In genomic region chr3:150238995-150239612, GRCh38 we compare ENCODE assay signal across 9 cellular contexts.
DNase-seq lines count a peak whose midpoint lies in the region; ATAC-seq, FAIRE-seq and TF ChIP-seq lines count a peak whose summit lies in the region.
"Had no signal": no experiment of that assay in that cellular context is flagged by ENCODE, and none has a peak within 500 bp of the region (broad histone marks: within the 10 kb centered on the region; RNA-seq: fewer than 3 reads in every experiment).

No MANE protein-coding gene starts in this region.

- H3K4me3 ChIP-seq in A549 (no peak overlapping the region), Panc1 (ENCODE audit: low read depth in 2 of 2, low read length in 2 of 2) (no peak overlapping the region)

- BruUV-seq in Panc1 (replicated peaks; lab: Mats Ljungman, UMichigan) = no TSS peak

- no peak for TF ChIP-seq POLR2A in A549 (IDR thresholded peaks at IDR 0.05; ENCODE audit: low read length)

- TF ChIP-seq RAD21 in A549 (conservative IDR thresholded peaks at IDR 0.05 in 1 of 2, IDR thresholded peaks at IDR 0.05 in 1 of 2) = peak; percentile 88 to 93

- H3K4me3 Mint-ChIP-seq in glutamatergic neuron (ENCODE audit: unreplicated experiment) = peak overlapping the region; percentile 0

- no peak for FAIRE-seq in A549 (lab: Jason Lieb, UNC)

- no peak overlapping the region for H3K27ac Mint-ChIP-seq in glutamatergic neuron (ENCODE audit: unreplicated experiment)

- H3K9me3 Mint-ChIP-seq in glutamatergic neuron (ENCODE audit: unreplicated experiment) = no peaks in the 10 kb centered on the region

- peaks cover 36% of the 10 kb centered on the region for H3K4me1 Mint-ChIP-seq in glutamatergic neuron (ENCODE audit: low read depth, unreplicated experiment)

- H3K36me3 ChIP-seq in Panc1 (ENCODE audit: control insufficient read depth, insufficient read depth, low read length) = no peaks in the 10 kb centered on the region

- no peaks in the 10 kb centered on the region for H3K27me3 ChIP-seq in Panc1 (ENCODE audit: control insufficient read depth, insufficient read depth, low read length)

- peak; percentile 83 for TF ChIP-seq CTCF in A549 (IDR thresholded peaks at IDR 0.05)
- peak; percentile 89 for TF ChIP-seq CTCF in Panc1 (IDR thresholded peaks at IDR 0.05)
- TF ChIP-seq CTCF in glutamatergic neuron (IDR thresholded peaks at IDR 0.05; ENCODE audit: partially characterized antibody, unreplicated experiment) = no peak

- no peaks in the 10 kb centered on the region for H3K27me3 Mint-ChIP-seq in glutamatergic neuron (ENCODE audit: unreplicated experiment)

- CTCF ChIA-PET in A549 (lab: Yijun Ruan, JAX) = interaction anchor here (0.6 to 7.7 kb wide), 46 partner anchors 9 to 784 kb away, joined by 3 to 76 read pairs (median 5); partner anchors contain the start of gene TSC22D2
- CTCF ChIA-PET in Panc1 (lab: Charles Lee) = interaction anchor here (0.6 to 1.4 kb wide), 4 partner anchors 109 to 256 kb away, joined by 4 to 9 read pairs (median 6); no protein-coding TSS in a partner anchor

- no peak for TF ChIP-seq EP300 in A549 (IDR thresholded peaks at IDR 0.05)

- intact Hi-C loops in Panc1 (cut with micrococcal nuclease; ENCODE audit: unreplicated experiment) = loop anchor here (2.0 to 10.0 kb wide), 2 partner anchors 106 to 256 kb away; no protein-coding TSS in a partner anchor

- WGBS in A549 (ENCODE audit: missing lambda C conversion rate) = 37% methylated on average over 5 of the region's 5 CpGs

- H3K9me3 ChIP-seq in A549 (no peaks in the 10 kb centered on the region), Panc1 (ENCODE audit: control insufficient read depth, insufficient read depth, low read depth, low read length) (no peaks in the 10 kb centered on the region)

- in situ Hi-C loops in Panc1 (cut with HindIII; ENCODE audit: low pct_unique_long_range_greater_than_20kb, low sequenced_read_pairs) = no loop called here

- H3K4me1 ChIP-seq in A549 (peaks cover 6% of the 10 kb centered on the region; the same call in 1 of the 3 replicates), Panc1 (ENCODE audit: control insufficient read depth, insufficient read depth, low read length) (peaks cover 10% of the 10 kb centered on the region; the same call in 1 of the 2 replicates)

- H3K27ac ChIP-seq in A549 (no peak overlapping the region), Panc1 (ENCODE audit: low read length) (peak overlapping the region; percentile 10; the same call in 1 of the 2 replicates)

- DNase-seq in A549 (ENCODE audit: low read depth in 1 of 2, low spot score in 1 of 2) (peak; percentile 41 to 68), HT-29 (ENCODE audit: low spot score) (peak; percentile 90), Panc1 (ENCODE audit: low read depth, low spot score) (no peak), glutamatergic neuron (no peak), hepatic stellate cell (ENCODE audit: low spot score) (no peak)
- DNase-seq in stimulated activated CD4-positive, alpha-beta T cell treated with anti-CD3 and anti-CD28 coated beads, Interleukin-2, amount 100 ng/mL, for 24 hours = no peak
- DNase-seq in activated CD8-positive, alpha-beta memory T cell treated with anti-CD3 and anti-CD28 coated beads, Interleukin-2, amount 50 U/mL, for 48 hours = no peak
- DNase-seq: stimulated activated CD4-positive, alpha-beta T cell treated with anti-CD3 and anti-CD28 coated beads, Interleukin-4, amount 100 ng/mL, for 4 hours had no signal

- H3K4me2 ChIP-seq in A549 = peak overlapping the region; percentile 8; the same call in 2 of the 3 replicates

- no peaks in the 10 kb centered on the region for H3K36me3 Mint-ChIP-seq in glutamatergic neuron (ENCODE audit: unreplicated experiment)

- ATAC-seq in A549 (peak; percentile 77 to 94; a peak in 3 of 6 replicates), Panc1 (peak; percentile 77), GM18873 (IDR thresholded peaks at IDR 0.05; ENCODE audit: low FRiP score, unreplicated experiment) (no peak)

- POLR2A ChIA-PET in A549 (lab: Yijun Ruan, JAX) = interaction anchor here (1.5 kb wide), 1 partner anchor 170 kb away, joined by 11 read pairs; the partner anchor contains the start of gene TSC22D2
- POLR2A ChIA-PET in Panc1 (lab: Charles Lee) = interaction anchor here (0.5 to 1.4 kb wide), 5 partner anchors 10 to 464 kb away, joined by 3 to 5 read pairs (median 3); partner anchors contain the start of genes ERICH6 and TSC22D2

TF ChIP-seq in A549, 52 proteins besides CTCF, POLR2A, EP300 and RAD21:
- no peak for TF ChIP-seq MYC (IDR thresholded peaks at IDR 0.05; ENCODE audit: borderline replicate concordance, low read length)
- TF ChIP-seq SMC3 (IDR thresholded peaks at IDR 0.05) = peak; percentile 87

Comparison
In these comparisons a context has a peak if more than half of its experiments do, and no peak if none do; other contexts are left out.
1. DNase-seq: peak in A549 (2 of 2) and HT-29 (single experiment); none in Panc1 (single experiment), glutamatergic neuron (single experiment), hepatic stellate cell (single experiment), stimulated activated CD4-positive, alpha-beta T cell treated with anti-CD3 and anti-CD28 coated beads, Interleukin-2, amount 100 ng/mL, for 24 hours (0 of 2) and activated CD8-positive, alpha-beta memory T cell treated with anti-CD3 and anti-CD28 coated beads, Interleukin-2, amount 50 U/mL, for 48 hours (single experiment).